ENCODE assay signal across 8 cellular contexts in the genomic region with DNA sequence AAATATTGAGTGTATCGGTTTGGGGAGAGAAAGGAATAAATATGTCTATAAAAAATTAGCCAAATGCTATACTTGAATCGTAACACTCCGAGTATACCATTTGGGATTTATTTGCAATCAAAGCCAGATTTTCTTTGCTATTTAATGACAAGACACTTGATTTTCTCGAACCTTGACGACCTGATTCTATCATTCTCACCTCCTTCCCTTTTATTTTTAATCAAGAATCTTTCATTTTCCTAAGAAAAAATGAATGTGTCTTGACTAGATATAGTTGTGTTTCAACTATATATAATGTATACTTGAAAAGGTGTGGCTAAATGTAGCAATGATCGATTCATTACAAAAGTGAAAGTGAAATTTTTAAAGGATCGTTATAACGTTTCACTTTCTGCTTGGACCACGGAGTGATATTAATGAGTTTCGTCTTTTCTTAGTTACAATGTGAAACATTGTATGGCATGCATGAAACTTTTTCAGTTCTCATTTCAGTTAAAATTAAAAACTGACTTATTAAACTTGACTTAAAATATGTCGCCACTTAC. TPM values are rescaled to one million over a fixed set of nuclear protein-coding genes. Genes with fewer than 3 reads are reported as not detected.
A peak's percentile ranks its signal among the peaks of the same experiment; 100 is the strongest.
DNase-seq lines count a peak whose midpoint lies in the region; ATAC-seq and TF ChIP-seq lines count a peak whose summit lies in the region.

No MANE protein-coding gene starts in this region.

- no peaks in the 10 kb centered on the region for H3K9me3 ChIP-seq in BLaER1 treated with 17β-estradiol and CSF1 and Interleukin-3, amounts not matched to agents 10 nM and 100 nM (replicated peaks in 1 of 11)
- H3K9me3 ChIP-seq in adipocyte (ENCODE audit: control insufficient read depth, low read length) = no peaks in the 10 kb centered on the region
- no peaks in the 10 kb centered on the region for H3K9me3 ChIP-seq in liver (ENCODE audit: control insufficient read depth in 4 of 4, low read length in 3 of 4)
- no peaks in the 10 kb centered on the region for H3K9me3 ChIP-seq in transverse colon

- DNase-seq in adipocyte (ENCODE audit: low read depth) (peak; percentile 49), transverse colon (no peak), amygdala (lab: John Stamatoyannopoulos, UW) (no peak)
- DNase-seq in stimulated activated CD8-positive, alpha-beta memory T cell treated with anti-CD3 and anti-CD28 coated beads, Interleukin-4, amount 100 ng/mL, for 48 hours = no peak

- peak overlapping the region; percentile 82 to 86 (median 84) for H3K9ac ChIP-seq in BLaER1 treated with 17β-estradiol and CSF1 and Interleukin-3, amounts not matched to agents 10 nM and 100 nM
- peak overlapping the region; percentile 91 for H3K9ac ChIP-seq in adipocyte (ENCODE audit: low read length)
- H3K9ac ChIP-seq in liver (ENCODE audit: low read depth in 1 of 2, low read length in 2 of 2) = peak overlapping the region; percentile 86 to 92

- intact Hi-C loops in transverse colon (cut with DNase I; ENCODE audit: low total_unique reads) = no loop called here

- no peaks in the 10 kb centered on the region for H3K27me3 ChIP-seq in BLaER1 treated with 17β-estradiol and CSF1 and Interleukin-3, amounts not matched to agents 10 nM and 100 nM
- H3K27me3 ChIP-seq in adipocyte (replicated peaks; ENCODE audit: control insufficient read depth, insufficient read depth, low read length) (no peaks in the 10 kb centered on the region), liver (ENCODE audit: control insufficient read depth in 4 of 4, insufficient read depth in 4 of 4, low read length in 3 of 4) (no peaks in the 10 kb centered on the region), transverse colon (no peaks in the 10 kb centered on the region)

- peak overlapping the region; percentile 65 to 92 (median 87) for H3K4me2 ChIP-seq in BLaER1 treated with 17β-estradiol and CSF1 and Interleukin-3, amounts not matched to agents 10 nM and 100 nM

- no peak for TF ChIP-seq POLR2A in transverse colon (IDR thresholded peaks at IDR 0.05)

- TF ChIP-seq EP300 in transverse colon (IDR thresholded peaks at IDR 0.05; ENCODE audit: low read depth) = no peak

- peaks cover 17 to 30% (median 24%) of the 10 kb centered on the region in 11 experiments for H3K36me3 ChIP-seq in BLaER1 treated with 17β-estradiol and CSF1 and Interleukin-3, amounts not matched to agents 10 nM and 100 nM
- H3K36me3 ChIP-seq in adipocyte (ENCODE audit: control insufficient read depth, insufficient read depth, low read length, severe bottlenecking) (peaks cover 19% of the 10 kb centered on the region), liver (ENCODE audit: control insufficient read depth in 4 of 4, insufficient read depth in 3 of 4, low read depth in 1 of 4, low read length in 3 of 4) (peaks cover 0 to 15% (median 12%) of the 10 kb centered on the region in 4 donors), transverse colon (peaks cover 0 to 8% (median 0%) of the 10 kb centered on the region in 4 donors)

- ATAC-seq in GM19395 (IDR thresholded peaks at IDR 0.05; ENCODE audit: unreplicated experiment) = peak; percentile 68
- ATAC-seq in HG03460 (IDR thresholded peaks at IDR 0.05; ENCODE audit: unreplicated experiment) = peak; percentile 53

- TF ChIP-seq CTCF in liver (IDR thresholded peaks at IDR 0.05; ENCODE audit: low read depth, low read length, missing input control) (no peak), transverse colon (IDR thresholded peaks at IDR 0.05) (no peak)

- peak overlapping the region; percentile 84 to 94 (median 87) for H3K4me3 ChIP-seq in BLaER1 treated with 17β-estradiol and CSF1 and Interleukin-3, amounts not matched to agents 10 nM and 100 nM
- H3K4me3 ChIP-seq in adipocyte (ENCODE audit: low read length) (peak overlapping the region; percentile 97), liver (ENCODE audit: low read depth in 1 of 3, low read length in 3 of 3) (peak overlapping the region; percentile 74 to 100 (median 89)), transverse colon (peak overlapping the region; percentile 62 to 99 (median 91))

- WGBS in liver = under 1% methylated on average over 11 of the region's 11 CpGs
- 0 to 3% methylated on average over 11 of the region's 11 CpGs for WGBS in transverse colon (ENCODE audit: low coverage in 1 of 2), 2 donors

- peak overlapping the region; percentile 47 to 91 (median 80); a peak in 21 of 22 replicates for H3K27ac ChIP-seq in BLaER1 treated with 17β-estradiol and CSF1 and Interleukin-3, amounts not matched to agents 10 nM and 100 nM
- peak overlapping the region; percentile 91 to 92 for H3K27ac ChIP-seq in liver (ENCODE audit: low read depth in 1 of 2, low read length in 2 of 2)
- peak overlapping the region; percentile 86 to 93 (median 90) for H3K27ac ChIP-seq in transverse colon

- TF ChIP-seq RAD21 in liver (IDR thresholded peaks at IDR 0.05) = no peak

- no peaks in the 10 kb centered on the region; a peak in 1 of 22 replicates for H4K20me1 ChIP-seq in BLaER1 treated with 17β-estradiol and CSF1 and Interleukin-3, amounts not matched to agents 10 nM and 100 nM

- peaks cover 20 to 35% (median 28%) of the 10 kb centered on the region in 10 experiments for H3K4me1 ChIP-seq in BLaER1 treated with 17β-estradiol and CSF1 and Interleukin-3, amounts not matched to agents 10 nM and 100 nM
- H3K4me1 ChIP-seq in adipocyte (ENCODE audit: control insufficient read depth, insufficient read depth, low read length) = peaks cover 23% of the 10 kb centered on the region
- H3K4me1 ChIP-seq in liver (ENCODE audit: control insufficient read depth in 4 of 4, insufficient read depth in 4 of 4, low read length in 3 of 4) = peaks cover 1 to 22% (median 15%) of the 10 kb centered on the region in 4 donors
- H3K4me1 ChIP-seq in transverse colon = peaks cover 11 to 44% (median 21%) of the 10 kb centered on the region in 4 donors

- in situ Hi-C loops in transverse colon (cut with MboI; ENCODE audit: low pct_ligation_motif_present in 1 of 4, low pct_unique_long_range_greater_than_20kb in 1 of 4, low sequenced_read_pairs in 3 of 4) = no loop called here

TF ChIP-seq in liver, 16 proteins besides CTCF, POLR2A, EP300 and RAD21:
- TF ChIP-seq, protein P1, sequence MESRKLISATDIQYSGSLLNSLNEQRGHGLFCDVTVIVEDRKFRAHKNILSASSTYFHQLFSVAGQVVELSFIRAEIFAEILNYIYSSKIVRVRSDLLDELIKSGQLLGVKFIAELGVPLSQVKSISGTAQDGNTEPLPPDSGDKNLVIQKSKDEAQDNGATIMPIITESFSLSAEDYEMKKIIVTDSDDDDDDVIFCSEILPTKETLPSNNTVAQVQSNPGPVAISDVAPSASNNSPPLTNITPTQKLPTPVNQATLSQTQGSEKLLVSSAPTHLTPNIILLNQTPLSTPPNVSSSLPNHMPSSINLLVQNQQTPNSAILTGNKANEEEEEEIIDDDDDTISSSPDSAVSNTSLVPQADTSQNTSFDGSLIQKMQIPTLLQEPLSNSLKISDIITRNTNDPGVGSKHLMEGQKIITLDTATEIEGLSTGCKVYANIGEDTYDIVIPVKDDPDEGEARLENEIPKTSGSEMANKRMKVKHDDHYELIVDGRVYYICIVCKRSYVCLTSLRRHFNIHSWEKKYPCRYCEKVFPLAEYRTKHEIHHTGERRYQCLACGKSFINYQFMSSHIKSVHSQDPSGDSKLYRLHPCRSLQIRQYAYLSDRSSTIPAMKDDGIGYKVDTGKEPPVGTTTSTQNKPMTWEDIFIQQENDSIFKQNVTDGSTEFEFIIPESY (IDR thresholded peaks at IDR 0.05) = no peak
- TF ChIP-seq, protein P2, sequence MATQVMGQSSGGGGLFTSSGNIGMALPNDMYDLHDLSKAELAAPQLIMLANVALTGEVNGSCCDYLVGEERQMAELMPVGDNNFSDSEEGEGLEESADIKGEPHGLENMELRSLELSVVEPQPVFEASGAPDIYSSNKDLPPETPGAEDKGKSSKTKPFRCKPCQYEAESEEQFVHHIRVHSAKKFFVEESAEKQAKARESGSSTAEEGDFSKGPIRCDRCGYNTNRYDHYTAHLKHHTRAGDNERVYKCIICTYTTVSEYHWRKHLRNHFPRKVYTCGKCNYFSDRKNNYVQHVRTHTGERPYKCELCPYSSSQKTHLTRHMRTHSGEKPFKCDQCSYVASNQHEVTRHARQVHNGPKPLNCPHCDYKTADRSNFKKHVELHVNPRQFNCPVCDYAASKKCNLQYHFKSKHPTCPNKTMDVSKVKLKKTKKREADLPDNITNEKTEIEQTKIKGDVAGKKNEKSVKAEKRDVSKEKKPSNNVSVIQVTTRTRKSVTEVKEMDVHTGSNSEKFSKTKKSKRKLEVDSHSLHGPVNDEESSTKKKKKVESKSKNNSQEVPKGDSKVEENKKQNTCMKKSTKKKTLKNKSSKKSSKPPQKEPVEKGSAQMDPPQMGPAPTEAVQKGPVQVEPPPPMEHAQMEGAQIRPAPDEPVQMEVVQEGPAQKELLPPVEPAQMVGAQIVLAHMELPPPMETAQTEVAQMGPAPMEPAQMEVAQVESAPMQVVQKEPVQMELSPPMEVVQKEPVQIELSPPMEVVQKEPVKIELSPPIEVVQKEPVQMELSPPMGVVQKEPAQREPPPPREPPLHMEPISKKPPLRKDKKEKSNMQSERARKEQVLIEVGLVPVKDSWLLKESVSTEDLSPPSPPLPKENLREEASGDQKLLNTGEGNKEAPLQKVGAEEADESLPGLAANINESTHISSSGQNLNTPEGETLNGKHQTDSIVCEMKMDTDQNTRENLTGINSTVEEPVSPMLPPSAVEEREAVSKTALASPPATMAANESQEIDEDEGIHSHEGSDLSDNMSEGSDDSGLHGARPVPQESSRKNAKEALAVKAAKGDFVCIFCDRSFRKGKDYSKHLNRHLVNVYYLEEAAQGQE (IDR thresholded peaks at IDR 0.05) = peak; percentile 17
- TF ChIP-seq JUND (IDR thresholded peaks at IDR 0.05) = peak in 1 of 2 donors; percentile 38

RNA-seq across cellular contexts. Expression of a gene that starts 0.6 kb away (rescaled TPM):
- 10 to 100 TPM; 14.0 to 27.9 TPM for total RNA-seq in liver
- polyA plus RNA-seq in liver = 10 to 100 TPM; 18.7 to 19.0 TPM
- total RNA-seq in transverse colon = 10 to 100 TPM; 26.3 to 69.5 (median 56.4) TPM
